Comparison of ENCODE assay signal across 31 cellular contexts in genomic region chr7:56290548-56290947, GRCh38.
"Had no signal": no experiment of that assay in that cellular context is flagged by ENCODE, and none has a peak within 500 bp of the region (broad histone marks: within the 10 kb centered on the region; RNA-seq: fewer than 3 reads in every experiment).

No MANE protein-coding gene starts in this region.

- H3K9me3 ChIP-seq: adrenal gland, ascending aorta, body of pancreas, breast epithelium had no signal

- H3K4me1 ChIP-seq: adrenal gland, ascending aorta, body of pancreas, breast epithelium had no signal

- H3K27ac ChIP-seq: adrenal gland, ascending aorta, body of pancreas, brain microvascular endothelial cell, breast epithelium, cardiac muscle cell had no signal

- H3K4me3 ChIP-seq: adrenal gland, ascending aorta, body of pancreas, breast epithelium, cardiac muscle cell had no signal

- DNase-seq: activated effector memory CD4-positive, alpha-beta T cell treated with anti-CD3 and anti-CD28 coated beads, Interleukin-2, amount 50 U/mL, for 16 hours; activated effector memory CD4-positive, alpha-beta T cell treated with Interleukin-2 at 50 U/mL for 16 hours; activated gamma-delta T cell; activated gamma-delta T cell treated with Interleukin-2 at 50 U/mL for 16 hours; activated naive CD4-positive, alpha-beta T cell; activated naive CD4-positive, alpha-beta T cell treated with anti-CD3 and anti-CD28 coated beads for 36 hours; activated naive CD4-positive, alpha-beta T cell treated with anti-CD3 and anti-CD28 coated beads, Interleukin-2, amount 10 ng/mL, durations not matched to agents 7 days and 5 days; activated naive CD4-positive, alpha-beta T cell treated with anti-CD3 and anti-CD28 coated beads, Interleukin-2, amount 50 U/mL, for 16 hours; activated naive CD4-positive, alpha-beta T cell treated with Interleukin-2 at 50 U/mL for 16 hours; activated naive CD8-positive, alpha-beta T cell treated with anti-CD3 and anti-CD28 coated beads for 36 hours; activated naive CD8-positive, alpha-beta T cell treated with anti-CD3 and anti-CD28 coated beads, Interleukin-2, amount 10 ng/mL, durations not matched to agents 7 days and 5 days; activated naive CD8-positive, alpha-beta T cell treated with anti-CD3 and anti-CD28 coated beads, Interleukin-2, amount 50 U/mL, for 24 hours; activated T-cell treated with anti-CD3 and anti-CD28 coated beads, Interleukin-2, amount 50 U/mL, for 1 hour; activated T-cell treated with anti-CD3 and anti-CD28 coated beads, Interleukin-2, amount 50 U/mL, for 24 hours; activated T-cell treated with anti-CD3 and anti-CD28 coated beads, Interleukin-2, amount 50 U/mL, for 4 hours; activated T-cell treated with anti-CD3 and anti-CD28 coated beads, Interleukin-2, amount 50 U/mL, for 48 hours; activated T-cell treated with anti-CD3 and anti-CD28 coated beads, Interleukin-2, amount 50 U/mL, for 72 hours; adrenal gland; amniotic stem cell; amygdala; aorta; body of pancreas; brain microvascular endothelial cell; caudate nucleus; central memory CD4-positive, alpha-beta T cell; cerebellar nuclear complex had no signal

- H3K36me3 ChIP-seq: adrenal gland, ascending aorta, brain microvascular endothelial cell, breast epithelium, cardiac muscle cell had no signal

- ATAC-seq: activated naive CD4-positive, alpha-beta T cell treated with anti-CD3 and anti-CD28 coated beads, Interleukin-2, amount 50 U/mL, for 72 hours; activated naive CD8-positive, alpha-beta T cell treated with anti-CD3 and anti-CD28 coated beads, Interleukin-2, amount 50 U/mL, for 24 hours; activated T-cell treated with anti-CD3 and anti-CD28 coated beads, Interleukin-2, amount 50 U/mL, for 4 hours; activated T-cell treated with anti-CD3 and anti-CD28 coated beads, Interleukin-2, amount 50 U/mL, for 72 hours; activated T-helper 17 cell treated with anti-CD3 and anti-CD28 coated beads, Interleukin-2, amount 50 U/mL, for 72 hours; body of pancreas had no signal

- H3K27me3 ChIP-seq: adrenal gland, ascending aorta, body of pancreas, brain microvascular endothelial cell, breast epithelium, cardiac muscle cell had no signal
